Comparison of ENCODE assay signal across 9 cellular contexts in the genomic region with DNA sequence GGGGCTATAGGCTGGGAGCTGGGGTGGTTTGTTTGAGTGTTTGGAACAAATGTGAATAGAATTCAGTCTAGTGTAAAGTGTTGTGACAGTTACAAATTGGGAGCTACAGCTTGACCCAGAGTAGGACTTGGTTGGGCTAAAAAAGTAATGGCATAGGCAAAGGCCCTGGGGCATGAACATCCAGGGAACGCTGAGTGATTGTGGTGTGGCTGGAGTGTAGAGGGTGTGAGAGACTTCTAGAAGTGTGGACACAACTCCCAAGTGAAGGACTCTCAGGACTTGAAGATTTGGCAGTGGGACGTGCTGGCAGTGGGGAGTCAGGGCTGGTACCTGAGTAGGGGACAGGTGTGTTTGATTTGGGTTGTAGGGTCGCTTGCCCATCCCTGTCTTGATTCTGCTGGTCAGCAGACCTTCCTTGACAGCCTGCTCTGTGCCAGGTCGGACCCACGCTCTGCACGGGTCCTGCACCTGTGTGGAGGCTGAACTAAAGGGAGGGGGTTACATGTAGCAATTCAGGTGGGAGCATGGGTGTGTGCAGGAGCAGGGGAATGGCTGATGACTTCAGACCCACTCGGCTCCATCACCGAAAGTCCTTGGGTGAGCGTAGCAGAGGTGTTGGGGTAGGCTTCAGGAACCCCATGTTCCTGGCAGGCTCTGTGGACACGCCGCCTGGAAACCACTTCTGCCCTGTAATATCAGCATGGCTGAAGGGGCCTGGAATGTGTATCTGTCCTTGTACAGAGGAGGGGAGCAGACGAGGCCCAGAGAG. TPM values are rescaled to one million over a fixed set of nuclear protein-coding genes. Genes with fewer than 3 reads are reported as not detected.
DNase-seq lines count a peak whose midpoint lies in the region; ATAC-seq and TF ChIP-seq lines count a peak whose summit lies in the region.
"Had no signal": no experiment of that assay in that cellular context is flagged by ENCODE, and none has a peak within 500 bp of the region (broad histone marks: within the 10 kb centered on the region; RNA-seq: fewer than 3 reads in every experiment).

No MANE protein-coding gene starts in this region.

- TF ChIP-seq CTCF in ascending aorta (IDR thresholded peaks at IDR 0.05) = no peak
- no peak for TF ChIP-seq CTCF in left ventricle myocardium inferior (IDR thresholded peaks at IDR 0.05; ENCODE audit: borderline replicate concordance)
- TF ChIP-seq CTCF in progenitor cell of endocrine pancreas (IDR thresholded peaks at IDR 0.05; ENCODE audit: unreplicated experiment) = no peak
- no peak for TF ChIP-seq CTCF in CD8-positive, alpha-beta T cell (IDR thresholded peaks at IDR 0.05)

- no peak for ATAC-seq in CD8-positive, alpha-beta T cell
- no peak for ATAC-seq in GM18519 (IDR thresholded peaks at IDR 0.05; ENCODE audit: low FRiP score, unreplicated experiment)

- peaks cover 3% of the 10 kb centered on the region for H3K36me3 Mint-ChIP-seq in progenitor cell of endocrine pancreas (ENCODE audit: insufficient read depth)
- peaks cover 5% of the 10 kb centered on the region for H3K36me3 Mint-ChIP-seq in CD8-positive, alpha-beta T cell

- no peaks in the 10 kb centered on the region for H3K27me3 ChIP-seq in ACC112 (ENCODE audit: insufficient read depth, low read length)
- H3K27me3 ChIP-seq in ascending aorta = no peaks in the 10 kb centered on the region
- H3K27me3 ChIP-seq in left ventricle myocardium inferior (ENCODE audit: low read depth) = no peaks in the 10 kb centered on the region
- H3K27me3 ChIP-seq in CD8-positive, alpha-beta T cell (ENCODE audit: insufficient read depth, low read length) = no peaks in the 10 kb centered on the region

- CTCF ChIA-PET in CD8-positive, alpha-beta T cell (lab: Charles Lee) = no interaction called here

- POLR2A ChIA-PET in CD8-positive, alpha-beta T cell (lab: Charles Lee) = no interaction called here

- H3K9me3 ChIP-seq in ascending aorta (no peaks in the 10 kb centered on the region), left ventricle myocardium inferior (replicated peaks) (no peaks in the 10 kb centered on the region)
- H3K9me3 ChIP-seq in CD8-positive, alpha-beta T cell (ENCODE audit: low read length) = no peaks in the 10 kb centered on the region

- peaks cover 44% of the 10 kb centered on the region for H3K4me1 Mint-ChIP-seq in progenitor cell of endocrine pancreas (ENCODE audit: low read depth)
- H3K4me1 Mint-ChIP-seq in CD8-positive, alpha-beta T cell (ENCODE audit: low read depth) = peaks cover 34% of the 10 kb centered on the region

- H3K4me3 Mint-ChIP-seq in progenitor cell of endocrine pancreas (ENCODE audit: low read depth) = no peak overlapping the region
- no peak overlapping the region for H3K4me3 Mint-ChIP-seq in CD8-positive, alpha-beta T cell

- H3K36me3 ChIP-seq in ACC112 (ENCODE audit: insufficient read depth, low read length) = no peaks in the 10 kb centered on the region
- peaks cover 0 to 8% of the 10 kb centered on the region in 2 donors for H3K36me3 ChIP-seq in ascending aorta
- H3K36me3 ChIP-seq in left ventricle myocardium inferior = peaks cover 10% of the 10 kb centered on the region
- no peaks in the 10 kb centered on the region for H3K36me3 ChIP-seq in CD8-positive, alpha-beta T cell (ENCODE audit: insufficient read depth, low read length)

- no peak for DNase-seq in ascending aorta (ENCODE audit: low spot score in 2 of 2)
- peak; percentile 74 for DNase-seq in left ventricle myocardium inferior
- DNase-seq in progenitor cell of endocrine pancreas (ENCODE audit: low spot score, unreplicated experiment) = no peak
- DNase-seq in CD8-positive, alpha-beta T cell = no peak
- DNase-seq in AML-193 (lab: John Stamatoyannopoulos, UW) = no peak
- DNase-seq in AG20443 (ENCODE audit: low spot score) = no peak
- DNase-seq: NCI-H2081 had no signal

- peaks cover 62% of the 10 kb centered on the region for H3K4me1 ChIP-seq in ACC112 (ENCODE audit: control insufficient read depth, insufficient read depth, low read length, unreplicated experiment)
- peaks cover 10 to 28% of the 10 kb centered on the region in 2 donors for H3K4me1 ChIP-seq in ascending aorta
- H3K4me1 ChIP-seq in left ventricle myocardium inferior = peaks cover 98% of the 10 kb centered on the region
- H3K4me1 ChIP-seq in CD8-positive, alpha-beta T cell (ENCODE audit: insufficient read depth, low read length) = peaks cover 22% of the 10 kb centered on the region

- peaks cover 91% of the 10 kb centered on the region for H3K79me2 ChIP-seq in ACC112 (ENCODE audit: control insufficient read depth, insufficient read depth, low read length, unreplicated experiment)

- H3K9me3 Mint-ChIP-seq in progenitor cell of endocrine pancreas (ENCODE audit: low read depth) = no peaks in the 10 kb centered on the region
- H3K9me3 Mint-ChIP-seq in CD8-positive, alpha-beta T cell = no peaks in the 10 kb centered on the region

- peak overlapping the region; percentile 90 for H3K27ac Mint-ChIP-seq in progenitor cell of endocrine pancreas
- no peak overlapping the region for H3K27ac Mint-ChIP-seq in CD8-positive, alpha-beta T cell

- H2AFZ ChIP-seq in ACC112 (ENCODE audit: low read length, unreplicated experiment) = no peak overlapping the region

- no peak overlapping the region for H3K4me3 ChIP-seq in ACC112 (ENCODE audit: low read depth, low read length)
- H3K4me3 ChIP-seq in ascending aorta = no peak overlapping the region
- H3K4me3 ChIP-seq in left ventricle myocardium inferior = no peak overlapping the region
- H3K4me3 ChIP-seq in CD8-positive, alpha-beta T cell (ENCODE audit: low read depth, low read length) = no peak overlapping the region

- no peaks in the 10 kb centered on the region for H3K27me3 Mint-ChIP-seq in progenitor cell of endocrine pancreas
- H3K27me3 Mint-ChIP-seq in CD8-positive, alpha-beta T cell (ENCODE audit: low read depth) = no peaks in the 10 kb centered on the region

- intact Hi-C loops in ascending aorta (cut with DNase I) (no loop called here), left ventricle myocardium inferior (cut with micrococcal nuclease) (no loop called here)
- intact Hi-C loops in CD8-positive, alpha-beta T cell (cut with DNase I, micrococcal nuclease) = no loop called here

- H3K27ac ChIP-seq in ACC112 (ENCODE audit: low read depth, low read length) (peak overlapping the region; percentile 84), ascending aorta (peak overlapping the region; percentile 63 to 68), left ventricle myocardium inferior (replicated peaks) (peak overlapping the region; percentile 91)
- H3K27ac ChIP-seq in CD8-positive, alpha-beta T cell (ENCODE audit: low read depth, low read length) = no peak overlapping the region

RNA-seq across cellular contexts. Expression of gene ZMIZ1, which starts 43.3 kb away (rescaled TPM):
- total RNA-seq in ascending aorta (96.2 TPM), left ventricle myocardium inferior (55.9 TPM), progenitor cell of endocrine pancreas (81.6 and 85.2 TPM in 2 replicates)
- total RNA-seq in CD8-positive, alpha-beta T cell = 10 to 100 TPM; 10.1 to 10.8 TPM
